ENCODE assay signal across 9 cellular contexts in the genomic region with DNA sequence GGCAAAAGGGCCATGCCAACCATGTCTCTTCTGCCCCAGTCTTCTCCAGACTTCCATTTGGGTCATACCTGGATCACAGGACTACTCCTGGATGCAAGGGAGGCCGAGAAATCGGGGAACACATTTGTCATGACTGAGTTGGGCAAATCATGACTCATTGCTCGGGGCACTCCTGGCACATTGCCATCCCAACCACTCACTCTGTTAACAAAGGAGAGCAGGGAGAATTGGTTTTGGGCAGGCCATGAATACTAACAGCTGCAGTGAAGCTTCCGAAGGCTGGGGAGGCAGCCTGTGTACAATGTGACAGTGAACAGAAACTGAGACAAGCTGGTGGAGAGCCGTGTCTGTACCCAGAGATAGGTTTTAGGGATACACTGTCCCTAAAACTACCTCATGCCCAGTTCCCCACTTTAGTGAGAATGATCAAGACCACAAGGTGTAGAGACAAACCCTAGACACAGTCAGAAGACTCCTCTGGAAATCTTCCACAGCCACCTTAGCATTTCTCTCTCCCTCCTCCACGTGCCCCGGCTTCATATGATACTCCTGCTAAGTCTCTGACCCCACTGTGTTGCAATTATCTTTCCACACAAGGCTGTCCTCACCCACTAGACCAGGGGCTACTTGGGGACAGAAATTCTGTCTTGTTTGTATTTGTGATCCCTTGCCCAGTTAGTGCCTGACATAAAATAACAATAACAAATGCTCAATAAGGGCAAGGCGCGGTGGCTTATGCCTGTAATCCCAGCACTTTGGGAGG. TPM values are rescaled to one million over a fixed set of nuclear protein-coding genes. Genes with fewer than 3 reads are reported as not detected.
DNase-seq lines count a peak whose midpoint lies in the region; ATAC-seq and TF ChIP-seq lines count a peak whose summit lies in the region.
"Had no signal": no experiment of that assay in that cellular context is flagged by ENCODE, and none has a peak within 500 bp of the region (broad histone marks: within the 10 kb centered on the region; RNA-seq: fewer than 3 reads in every experiment).

No MANE protein-coding gene starts in this region.

- in situ Hi-C loops in astrocyte of the cerebellum (cut with HindIII; ENCODE audit: low sequenced_read_pairs): loop anchor here (10.0 kb wide), 1 partner anchor 46 kb away; the partner anchor contains the start of gene BMF

- H3K4me3 ChIP-seq in astrocyte of the cerebellum (ENCODE audit: low read depth, low read length) (no peak overlapping the region), mucosa of stomach (ENCODE audit: low read length) (no peak overlapping the region), right cardiac atrium (ENCODE audit: low read length) (no peak overlapping the region)

- CTCF ChIA-PET in activated CD4-positive, alpha-beta T cell treated with anti-CD3 and anti-CD28 coated beads, Interleukin-2, amount 10 ng/mL, durations not matched to agents 7 days and 5 days (lab: Charles Lee): interaction anchor here (1.2 kb wide), 1 partner anchor 46 kb away, joined by 5 read pairs; no protein-coding TSS in a partner anchor

- DNase-seq in DMS53 treated with DMSO at 0.1 percent for 48 hours (lab: John Stamatoyannopoulos, UW; ENCODE audit: unreplicated experiment) (peak; percentile 52), NCI-H1105 treated with DMSO at 0.1 percent for 48 hours (lab: John Stamatoyannopoulos, UW) (peak; percentile 65), astrocyte of the cerebellum (ENCODE audit: low read depth) (peak; percentile 45), right cardiac atrium (no peak), posterior vena cava (ENCODE audit: low spot score) (no peak), NOMO-1 treated with dmso at 0.1 percent for 144 hours (lab: John Stamatoyannopoulos, UW; ENCODE audit: unreplicated experiment) (no peak)
- no peak for DNase-seq in activated CD4-positive, alpha-beta T cell treated with anti-CD3 and anti-CD28 coated beads, Interleukin-2, amount 10 ng/mL, durations not matched to agents 7 days and 5 days
- DNase-seq: activated CD8-positive, alpha-beta T cell treated with anti-CD3 and anti-CD28 coated beads for 36 hours had no signal

- TF ChIP-seq CTCF in astrocyte of the cerebellum (IDR thresholded peaks at IDR 0.05; ENCODE audit: low read depth, low read length, missing control alignments): no peak

- intact Hi-C loops in right cardiac atrium (cut with DNase I) (no loop called here), posterior vena cava (cut with DNase I) (no loop called here)

- no peak overlapping the region for H3K4me3 Mint-ChIP-seq in activated CD4-positive, alpha-beta T cell treated with anti-CD3 and anti-CD28 coated beads, Interleukin-2, amount 10 ng/mL, durations not matched to agents 7 days and 5 days
- H3K4me3 Mint-ChIP-seq: activated CD8-positive, alpha-beta T cell treated with anti-CD3 and anti-CD28 coated beads for 36 hours had no signal

- no peaks in the 10 kb centered on the region for H3K9me3 ChIP-seq in mucosa of stomach (ENCODE audit: control insufficient read depth, low read length)
- no peaks in the 10 kb centered on the region for H3K9me3 ChIP-seq in right cardiac atrium (ENCODE audit: control insufficient read depth, low read length)

- no peak overlapping the region for H3K27ac Mint-ChIP-seq in activated CD4-positive, alpha-beta T cell treated with anti-CD3 and anti-CD28 coated beads, Interleukin-2, amount 10 ng/mL, durations not matched to agents 7 days and 5 days
- H3K27ac Mint-ChIP-seq: activated CD8-positive, alpha-beta T cell treated with anti-CD3 and anti-CD28 coated beads for 36 hours had no signal

- H3K27me3 ChIP-seq in mucosa of stomach (ENCODE audit: control insufficient read depth, insufficient read depth, low read length) (no peaks in the 10 kb centered on the region), right cardiac atrium (ENCODE audit: control insufficient read depth, insufficient read depth) (no peaks in the 10 kb centered on the region)

- POLR2A ChIA-PET in activated CD4-positive, alpha-beta T cell treated with anti-CD3 and anti-CD28 coated beads, Interleukin-2, amount 10 ng/mL, durations not matched to agents 7 days and 5 days (lab: Charles Lee): no interaction called here

- peaks cover 11% of the 10 kb centered on the region for H3K4me1 ChIP-seq in mucosa of stomach (ENCODE audit: control insufficient read depth, insufficient read depth, low read length)
- no peaks in the 10 kb centered on the region for H3K4me1 ChIP-seq in right cardiac atrium (ENCODE audit: control insufficient read depth, insufficient read depth, low read length)

- peak overlapping the region; percentile 4 for H3K9ac ChIP-seq in mucosa of stomach (ENCODE audit: low read length)

- H3K9me3 Mint-ChIP-seq in activated CD4-positive, alpha-beta T cell treated with anti-CD3 and anti-CD28 coated beads, Interleukin-2, amount 10 ng/mL, durations not matched to agents 7 days and 5 days: no peaks in the 10 kb centered on the region
- H3K9me3 Mint-ChIP-seq: activated CD8-positive, alpha-beta T cell treated with anti-CD3 and anti-CD28 coated beads for 36 hours had no signal

- WGBS in right cardiac atrium: 63% methylated on average over 9 of the region's 9 CpGs

- H3K36me3 ChIP-seq in mucosa of stomach (ENCODE audit: control insufficient read depth, insufficient read depth, low read length): no peaks in the 10 kb centered on the region

- H3K4me1 Mint-ChIP-seq in activated CD4-positive, alpha-beta T cell treated with anti-CD3 and anti-CD28 coated beads, Interleukin-2, amount 10 ng/mL, durations not matched to agents 7 days and 5 days: no peaks in the 10 kb centered on the region

- no peaks in the 10 kb centered on the region for H3K36me3 Mint-ChIP-seq in activated CD4-positive, alpha-beta T cell treated with anti-CD3 and anti-CD28 coated beads, Interleukin-2, amount 10 ng/mL, durations not matched to agents 7 days and 5 days (ENCODE audit: low read depth)

- no peak overlapping the region for H3K27ac ChIP-seq in right cardiac atrium (ENCODE audit: low read length)

- peaks cover 4% of the 10 kb centered on the region for H3K27me3 Mint-ChIP-seq in activated CD4-positive, alpha-beta T cell treated with anti-CD3 and anti-CD28 coated beads, Interleukin-2, amount 10 ng/mL, durations not matched to agents 7 days and 5 days
- H3K27me3 Mint-ChIP-seq: activated CD8-positive, alpha-beta T cell treated with anti-CD3 and anti-CD28 coated beads for 36 hours had no signal

- ATAC-seq in right cardiac atrium: no peak
- ATAC-seq: activated CD8-positive, alpha-beta T cell treated with anti-CD3 and anti-CD28 coated beads for 36 hours had no signal

RNA-seq across cellular contexts. Expression of gene BUB1B, which starts 10.5 kb away (rescaled TPM):
- total RNA-seq in right cardiac atrium (1 to 10 TPM in 3 of 4 donors, not detected in 1; 1.4 to 1.8 (median 1.7) TPM), posterior vena cava (1 to 10 TPM in 1 of 2 donors, under 1 TPM in 1; 0.86 to 1.2 TPM)
- 0.18 TPM for polyA plus RNA-seq in right cardiac atrium
- total RNA-seq in activated CD4-positive, alpha-beta T cell treated with anti-CD3 and anti-CD28 coated beads, Interleukin-2, amount 10 ng/mL, durations not matched to agents 7 days and 5 days: 10 to 100 TPM; 81.1 to 89.0 TPM

RNA-seq across cellular contexts. Expression of gene BMF, which starts 41.7 kb away (rescaled TPM):
- total RNA-seq in right cardiac atrium (1 to 10 TPM; 3.0 to 9.9 (median 8.5) TPM), posterior vena cava (1 to 10 TPM; 3.0 to 5.0 TPM)
- polyA plus RNA-seq in right cardiac atrium: 2.9 TPM
- 1 to 10 TPM; 8.5 to 8.6 TPM for total RNA-seq in activated CD4-positive, alpha-beta T cell treated with anti-CD3 and anti-CD28 coated beads, Interleukin-2, amount 10 ng/mL, durations not matched to agents 7 days and 5 days

Comparison
In these comparisons a context has a peak if more than half of its experiments do, and no peak if none do; other contexts are left out.
1. DNase-seq: peak in DMS53 treated with DMSO at 0.1 percent for 48 hours (single experiment), NCI-H1105 treated with DMSO at 0.1 percent for 48 hours (single experiment) and astrocyte of the cerebellum (single experiment); none in right cardiac atrium (0 of 3), posterior vena cava (single experiment), NOMO-1 treated with dmso at 0.1 percent for 144 hours (single experiment) and activated CD4-positive, alpha-beta T cell treated with anti-CD3 and anti-CD28 coated beads, Interleukin-2, amount 10 ng/mL, durations not matched to agents 7 days and 5 days (single experiment).
2. RNA of gene BUB1B, which starts 10.5 kb away (total RNA-seq): 81.1 to 89.0 TPM in activated CD4-positive, alpha-beta T cell treated with anti-CD3 and anti-CD28 coated beads, Interleukin-2, amount 10 ng/mL, durations not matched to agents 7 days and 5 days; 1.4 to 1.8 TPM in right cardiac atrium and 0.86 to 1.2 TPM in posterior vena cava; every median in the first group is over 10 times any median in the second.